13 cellular contexts compared by ENCODE assay signal in genomic region chr14:80215756-80216581, GRCh38. TPM values are rescaled to one million over a fixed set of nuclear protein-coding genes. Genes with fewer than 3 reads are reported as not detected.
A peak's percentile ranks its signal among the peaks of the same experiment; 100 is the strongest.
DNase-seq lines count a peak whose midpoint lies in the region; ATAC-seq and TF ChIP-seq lines count a peak whose summit lies in the region.
"Had no signal": no experiment of that assay in that cellular context is flagged by ENCODE, and none has a peak within 500 bp of the region (broad histone marks: within the 10 kb centered on the region; RNA-seq: fewer than 3 reads in every experiment).

No MANE protein-coding gene starts in this region.

- no peaks in the 10 kb centered on the region for H3K4me1 ChIP-seq in right atrium auricular region
- peaks cover 21% of the 10 kb centered on the region for H3K4me1 ChIP-seq in skeletal muscle satellite cell (ENCODE audit: control insufficient read depth, insufficient read depth, low read length)

- H3K36me3 ChIP-seq in right atrium auricular region (no peaks in the 10 kb centered on the region), skeletal muscle satellite cell (ENCODE audit: insufficient read depth, low read length) (no peaks in the 10 kb centered on the region)

- no peak overlapping the region for H3K9ac ChIP-seq in skeletal muscle satellite cell (ENCODE audit: low read depth, low read length)

- peak overlapping the region; percentile 33 to 43 for H3K27ac ChIP-seq in right atrium auricular region

- DNase-seq in M059J (ENCODE audit: low read depth) (peak; percentile 95), T1000 (lab: John Stamatoyannopoulos, UW) (peak; percentile 72), right atrium auricular region (ENCODE audit: low spot score) (no peak)
- no peak for DNase-seq in stimulated activated naive CD4-positive, alpha-beta T cell (lab: John Stamatoyannopoulos, UW)
- no peak for DNase-seq in activated T-helper 1 cell treated with anti-CD3 and anti-CD28 coated beads, Interleukin-12 subunit alpha, Interleukin-12 subunit beta, Interleukin-2, Interleukin-4 antibody, amounts not matched to agents 30 ng/mL and 10 ng/mL and 1 ng/mL, durations not matched to agents 14 hours and 24 hours and 36 hours (ENCODE audit: low spot score)
- DNase-seq: NCI-H1436; nephron progenitor cell; SHP77 treated with DMSO at 0.1 percent for 48 hours; stimulated activated CD4-positive, alpha-beta T cell treated with anti-CD3 and anti-CD28 coated beads, Interleukin-4, amount 100 ng/mL, for 4 hours had no signal

- no peak overlapping the region for H3K4me3 Mint-ChIP-seq in activated T-helper 1 cell treated with anti-CD3 and anti-CD28 coated beads, Interleukin-12 subunit alpha, Interleukin-12 subunit beta, Interleukin-2, Interleukin-4 antibody, amounts not matched to agents 30 ng/mL and 10 ng/mL and 1 ng/mL, durations not matched to agents 14 hours and 24 hours and 36 hours
- H3K4me3 Mint-ChIP-seq: nephron progenitor cell had no signal

- ATAC-seq in GM19023 (IDR thresholded peaks at IDR 0.05; ENCODE audit: unreplicated experiment) (no peak), GM18517 (IDR thresholded peaks at IDR 0.05; ENCODE audit: unreplicated experiment) (no peak)
- ATAC-seq: activated naive CD4-positive, alpha-beta T cell treated with anti-CD3 and anti-CD28 coated beads, Interleukin-2, amount 50 U/mL, for 72 hours had no signal

- no peaks in the 10 kb centered on the region for H3K9me3 Mint-ChIP-seq in activated T-helper 1 cell treated with anti-CD3 and anti-CD28 coated beads, Interleukin-12 subunit alpha, Interleukin-12 subunit beta, Interleukin-2, Interleukin-4 antibody, amounts not matched to agents 30 ng/mL and 10 ng/mL and 1 ng/mL, durations not matched to agents 14 hours and 24 hours and 36 hours
- H3K9me3 Mint-ChIP-seq: nephron progenitor cell had no signal

- H3K36me3 Mint-ChIP-seq in activated T-helper 1 cell treated with anti-CD3 and anti-CD28 coated beads, Interleukin-12 subunit alpha, Interleukin-12 subunit beta, Interleukin-2, Interleukin-4 antibody, amounts not matched to agents 30 ng/mL and 10 ng/mL and 1 ng/mL, durations not matched to agents 14 hours and 24 hours and 36 hours (ENCODE audit: low read depth) = no peaks in the 10 kb centered on the region

- no peaks in the 10 kb centered on the region for H3K27me3 Mint-ChIP-seq in activated T-helper 1 cell treated with anti-CD3 and anti-CD28 coated beads, Interleukin-12 subunit alpha, Interleukin-12 subunit beta, Interleukin-2, Interleukin-4 antibody, amounts not matched to agents 30 ng/mL and 10 ng/mL and 1 ng/mL, durations not matched to agents 14 hours and 24 hours and 36 hours (ENCODE audit: insufficient read depth)

- no peak overlapping the region for H3K27ac Mint-ChIP-seq in activated T-helper 1 cell treated with anti-CD3 and anti-CD28 coated beads, Interleukin-12 subunit alpha, Interleukin-12 subunit beta, Interleukin-2, Interleukin-4 antibody, amounts not matched to agents 30 ng/mL and 10 ng/mL and 1 ng/mL, durations not matched to agents 14 hours and 24 hours and 36 hours
- H3K27ac Mint-ChIP-seq: activated naive CD4-positive, alpha-beta T cell treated with anti-CD3 and anti-CD28 coated beads, Interleukin-2, amount 50 U/mL, for 72 hours; nephron progenitor cell had no signal

- H3K27me3 ChIP-seq in right atrium auricular region (no peaks in the 10 kb centered on the region), skeletal muscle satellite cell (ENCODE audit: control insufficient read depth, insufficient read depth, low read length) (peaks cover under 1% of the 10 kb centered on the region)

- peak overlapping the region; percentile 12 for H3K4me2 ChIP-seq in skeletal muscle satellite cell (ENCODE audit: low read length)

- H3K4me3 ChIP-seq in right atrium auricular region = no peak overlapping the region
- no peak overlapping the region for H3K4me3 ChIP-seq in skeletal muscle satellite cell (ENCODE audit: low read length)

- H3K9me3 ChIP-seq in right atrium auricular region (no peaks in the 10 kb centered on the region), skeletal muscle satellite cell (replicated peaks; ENCODE audit: low read length) (no peaks in the 10 kb centered on the region)

- no peaks in the 10 kb centered on the region for H3K4me1 Mint-ChIP-seq in activated T-helper 1 cell treated with anti-CD3 and anti-CD28 coated beads, Interleukin-12 subunit alpha, Interleukin-12 subunit beta, Interleukin-2, Interleukin-4 antibody, amounts not matched to agents 30 ng/mL and 10 ng/mL and 1 ng/mL, durations not matched to agents 14 hours and 24 hours and 36 hours (ENCODE audit: low read depth)

- TF ChIP-seq CTCF in right atrium auricular region (IDR thresholded peaks at IDR 0.05) = no peak

- intact Hi-C loops in activated T-helper 1 cell treated with anti-CD3 and anti-CD28 coated beads, Interleukin-12 subunit alpha, Interleukin-12 subunit beta, Interleukin-2, Interleukin-4 antibody, amounts not matched to agents 30 ng/mL and 10 ng/mL and 1 ng/mL, durations not matched to agents 14 hours and 24 hours and 36 hours (cut with micrococcal nuclease) = no loop called here

RNA-seq across cellular contexts. Expression of gene DIO2, which starts 4.7 kb away (rescaled TPM):
- 35.1 and 61.1 TPM in 2 replicates for total RNA-seq in M059J (2014; rRNA removed; shearing (Covaris generic))
- total RNA-seq in right atrium auricular region = 1 to 10 TPM in 1 of 2 donors, under 1 TPM in 1; 0.28 to 7.3 TPM
- total RNA-seq in skeletal muscle satellite cell (2012; rRNA removed) = under 0.01 TPM in 2 replicates
- not detected in 2 replicates for total RNA-seq in activated T-helper 1 cell treated with anti-CD3 and anti-CD28 coated beads, Interleukin-12 subunit alpha, Interleukin-12 subunit beta, Interleukin-2, Interleukin-4 antibody, amounts not matched to agents 30 ng/mL and 10 ng/mL and 1 ng/mL, durations not matched to agents 14 hours and 24 hours and 36 hours

Comparison
In these comparisons a context has a peak if more than half of its experiments do, and no peak if none do; other contexts are left out.
1. DNase-seq: peak in M059J (single experiment) and T1000 (single experiment); none in right atrium auricular region (single experiment), stimulated activated naive CD4-positive, alpha-beta T cell (0 of 6) and activated T-helper 1 cell treated with anti-CD3 and anti-CD28 coated beads, Interleukin-12 subunit alpha, Interleukin-12 subunit beta, Interleukin-2, Interleukin-4 antibody, amounts not matched to agents 30 ng/mL and 10 ng/mL and 1 ng/mL, durations not matched to agents 14 hours and 24 hours and 36 hours (single experiment).